Comparison of ENCODE assay signal across 16 cellular contexts in the genomic region with DNA sequence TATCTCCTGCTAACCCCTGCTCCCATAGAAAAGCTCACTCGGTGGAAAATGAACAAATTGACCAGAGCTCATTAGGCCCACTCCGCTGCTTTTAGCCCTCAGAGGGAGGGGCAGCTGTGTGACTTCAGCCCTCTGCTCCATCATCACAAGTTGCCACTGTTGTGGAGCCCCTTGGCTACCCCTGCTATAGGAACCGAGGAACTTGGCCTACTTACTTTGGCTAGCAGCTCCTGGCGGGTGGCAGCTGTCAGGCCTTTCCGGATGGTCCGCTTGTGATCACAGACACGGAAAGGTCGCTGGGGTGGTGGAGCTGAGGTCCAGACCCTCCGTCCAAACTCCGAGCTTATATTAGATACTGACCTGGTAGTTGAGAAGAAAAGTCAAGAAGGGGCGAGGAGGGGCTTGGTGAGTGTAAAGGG. TPM values are rescaled to one million over a fixed set of nuclear protein-coding genes. Genes with fewer than 3 reads are reported as not detected.
DNase-seq lines count a peak whose midpoint lies in the region; ATAC-seq and TF ChIP-seq lines count a peak whose summit lies in the region.
"Had no signal": no experiment of that assay in that cellular context is flagged by ENCODE, and none has a peak within 500 bp of the region (broad histone marks: within the 10 kb centered on the region; RNA-seq: fewer than 3 reads in every experiment).

No MANE protein-coding gene starts in this region.

- no peaks in the 10 kb centered on the region for H3K9me3 ChIP-seq in muscle layer of duodenum (ENCODE audit: control insufficient read depth in 1 of 2, low read length in 2 of 2)
- H3K9me3 ChIP-seq: HAP-1, SJCRH30, tibial nerve had no signal

- no peaks in the 10 kb centered on the region for H3K27me3 Mint-ChIP-seq in Calu3 (ENCODE audit: unreplicated experiment)
- H3K27me3 Mint-ChIP-seq in activated T-helper 1 cell treated with anti-CD3 and anti-CD28 coated beads, Interleukin-12 subunit alpha, Interleukin-12 subunit beta, Interleukin-2, Interleukin-4 antibody, amounts not matched to agents 30 ng/mL and 10 ng/mL and 1 ng/mL, durations not matched to agents 14 hours and 24 hours and 36 hours (ENCODE audit: insufficient read depth), result peaks cover 1% of the 10 kb centered on the region
- H3K27me3 Mint-ChIP-seq: B cell had no signal

- H3K36me3 Mint-ChIP-seq in Calu3 (ENCODE audit: insufficient read depth, unreplicated experiment), result peaks cover 38% of the 10 kb centered on the region
- peaks cover 65% of the 10 kb centered on the region for H3K36me3 Mint-ChIP-seq in activated T-helper 1 cell treated with anti-CD3 and anti-CD28 coated beads, Interleukin-12 subunit alpha, Interleukin-12 subunit beta, Interleukin-2, Interleukin-4 antibody, amounts not matched to agents 30 ng/mL and 10 ng/mL and 1 ng/mL, durations not matched to agents 14 hours and 24 hours and 36 hours (ENCODE audit: low read depth)

- intact Hi-C loops in Calu3 (cut with micrococcal nuclease; ENCODE audit: unreplicated experiment), result no loop called here
- intact Hi-C loops in activated T-helper 1 cell treated with anti-CD3 and anti-CD28 coated beads, Interleukin-12 subunit alpha, Interleukin-12 subunit beta, Interleukin-2, Interleukin-4 antibody, amounts not matched to agents 30 ng/mL and 10 ng/mL and 1 ng/mL, durations not matched to agents 14 hours and 24 hours and 36 hours (cut with micrococcal nuclease), result no loop called here

- H3K4me1 Mint-ChIP-seq in Calu3 (ENCODE audit: low read depth, unreplicated experiment), result peaks cover 21% of the 10 kb centered on the region
- peaks cover 44% of the 10 kb centered on the region for H3K4me1 Mint-ChIP-seq in activated T-helper 1 cell treated with anti-CD3 and anti-CD28 coated beads, Interleukin-12 subunit alpha, Interleukin-12 subunit beta, Interleukin-2, Interleukin-4 antibody, amounts not matched to agents 30 ng/mL and 10 ng/mL and 1 ng/mL, durations not matched to agents 14 hours and 24 hours and 36 hours (ENCODE audit: low read depth)

- peak overlapping the region in 1 of 2 donors; percentile 40 for H3K4me3 ChIP-seq in muscle layer of duodenum (ENCODE audit: low read depth in 1 of 2, low read length in 2 of 2)
- H3K4me3 ChIP-seq: dorsolateral prefrontal cortex, HAP-1, SJCRH30, tibial nerve had no signal

- H3K4me1 ChIP-seq in muscle layer of duodenum (ENCODE audit: control insufficient read depth in 1 of 2, insufficient read depth in 2 of 2, low read length in 2 of 2), result peaks cover 12 to 21% of the 10 kb centered on the region in 2 donors
- H3K4me1 ChIP-seq: HAP-1, SJCRH30 had no signal

- no peak for TF ChIP-seq CTCF in Calu3 (IDR thresholded peaks at IDR 0.05; ENCODE audit: unreplicated experiment)

- peaks cover 46 to 54% of the 10 kb centered on the region in 2 donors for H3K36me3 ChIP-seq in muscle layer of duodenum (ENCODE audit: control insufficient read depth in 1 of 2, insufficient read depth in 2 of 2, low read length in 2 of 2)

- ATAC-seq in HG03439 (IDR thresholded peaks at IDR 0.05; ENCODE audit: unreplicated experiment), result no peak

- H3K27me3 ChIP-seq in muscle layer of duodenum (ENCODE audit: low read depth, low read length), result no peaks in the 10 kb centered on the region
- H3K27me3 ChIP-seq: brain microvascular endothelial cell, dorsolateral prefrontal cortex, SJCRH30, tibial nerve had no signal

- H3K27ac ChIP-seq in muscle layer of duodenum (ENCODE audit: low read length), result peak overlapping the region; percentile 72
- H3K27ac ChIP-seq: brain microvascular endothelial cell, dorsolateral prefrontal cortex, SJCRH30 had no signal

- no peak for DNase-seq in Calu3
- no peak for DNase-seq in activated T-helper 1 cell treated with anti-CD3 and anti-CD28 coated beads, Interleukin-12 subunit alpha, Interleukin-12 subunit beta, Interleukin-2, Interleukin-4 antibody, amounts not matched to agents 30 ng/mL and 10 ng/mL and 1 ng/mL, durations not matched to agents 14 hours and 24 hours and 36 hours (ENCODE audit: low spot score)
- no peak for DNase-seq in iPS-NIHi11 (ENCODE audit: low spot score)
- DNase-seq in NOMO-1 treated with dmso at 0.1 percent for 144 hours (lab: John Stamatoyannopoulos, UW; ENCODE audit: unreplicated experiment), result no peak
- DNase-seq: brain microvascular endothelial cell, DMS79, dorsolateral prefrontal cortex, hypothalamus, NCI-H1092 treated with DMSO at 0.1 percent for 48 hours, SJCRH30 had no signal

- peak overlapping the region; percentile 35 for H3K4me3 Mint-ChIP-seq in Calu3 (ENCODE audit: low read depth, unreplicated experiment)
- no peak overlapping the region for H3K4me3 Mint-ChIP-seq in activated T-helper 1 cell treated with anti-CD3 and anti-CD28 coated beads, Interleukin-12 subunit alpha, Interleukin-12 subunit beta, Interleukin-2, Interleukin-4 antibody, amounts not matched to agents 30 ng/mL and 10 ng/mL and 1 ng/mL, durations not matched to agents 14 hours and 24 hours and 36 hours
- H3K4me3 Mint-ChIP-seq: B cell had no signal

- BruUV-seq in Calu3 (replicated peaks; lab: Mats Ljungman, UMichigan), result no TSS peak

- H3K9me3 Mint-ChIP-seq in Calu3 (ENCODE audit: low read depth, unreplicated experiment), result no peaks in the 10 kb centered on the region
- H3K9me3 Mint-ChIP-seq in activated T-helper 1 cell treated with anti-CD3 and anti-CD28 coated beads, Interleukin-12 subunit alpha, Interleukin-12 subunit beta, Interleukin-2, Interleukin-4 antibody, amounts not matched to agents 30 ng/mL and 10 ng/mL and 1 ng/mL, durations not matched to agents 14 hours and 24 hours and 36 hours, result no peaks in the 10 kb centered on the region

- peak overlapping the region; percentile 63 for H3K27ac Mint-ChIP-seq in Calu3 (ENCODE audit: unreplicated experiment)
- peak overlapping the region; percentile 64 for H3K27ac Mint-ChIP-seq in activated T-helper 1 cell treated with anti-CD3 and anti-CD28 coated beads, Interleukin-12 subunit alpha, Interleukin-12 subunit beta, Interleukin-2, Interleukin-4 antibody, amounts not matched to agents 30 ng/mL and 10 ng/mL and 1 ng/mL, durations not matched to agents 14 hours and 24 hours and 36 hours

- CTCF ChIA-PET in Calu3 (lab: Charles Lee), result interaction anchor here (1.1 to 2.2 kb wide), 4 partner anchors 8 to 124 kb away, joined by 4 to 18 read pairs (median 10); a partner anchor contains a TSS

RNA-seq across cellular contexts. Expression of a gene that starts 0.6 kb away (rescaled TPM):
- total RNA-seq in Calu3 (2022), result 0.17 TPM in 1 of 2 replicates, not detected in the other
- 18.1 and 18.7 TPM in 2 replicates for total RNA-seq in activated T-helper 1 cell treated with anti-CD3 and anti-CD28 coated beads, Interleukin-12 subunit alpha, Interleukin-12 subunit beta, Interleukin-2, Interleukin-4 antibody, amounts not matched to agents 30 ng/mL and 10 ng/mL and 1 ng/mL, durations not matched to agents 14 hours and 24 hours and 36 hours
- total RNA-seq: myocyte had no signal

RNA-seq across cellular contexts. Expression of a gene that starts 2.8 kb away (rescaled TPM):
- total RNA-seq in Calu3 (2022), result 19.3 and 25.8 TPM in 2 replicates
- total RNA-seq in activated T-helper 1 cell treated with anti-CD3 and anti-CD28 coated beads, Interleukin-12 subunit alpha, Interleukin-12 subunit beta, Interleukin-2, Interleukin-4 antibody, amounts not matched to agents 30 ng/mL and 10 ng/mL and 1 ng/mL, durations not matched to agents 14 hours and 24 hours and 36 hours, result 8.9 and 10.3 TPM in 2 replicates

RNA-seq across cellular contexts. Expression of a gene that starts 4.1 kb away (rescaled TPM):
- total RNA-seq in Calu3 (2022), result 13.4 and 18.7 TPM in 2 replicates
- 10.1 and 11.1 TPM in 2 replicates for total RNA-seq in activated T-helper 1 cell treated with anti-CD3 and anti-CD28 coated beads, Interleukin-12 subunit alpha, Interleukin-12 subunit beta, Interleukin-2, Interleukin-4 antibody, amounts not matched to agents 30 ng/mL and 10 ng/mL and 1 ng/mL, durations not matched to agents 14 hours and 24 hours and 36 hours

RNA-seq across cellular contexts. Expression of a gene that starts 7.5 kb away (rescaled TPM):
- 35.9 and 40.2 TPM in 2 replicates for total RNA-seq in Calu3 (2022)
- 49.3 and 52.6 TPM in 2 replicates for total RNA-seq in activated T-helper 1 cell treated with anti-CD3 and anti-CD28 coated beads, Interleukin-12 subunit alpha, Interleukin-12 subunit beta, Interleukin-2, Interleukin-4 antibody, amounts not matched to agents 30 ng/mL and 10 ng/mL and 1 ng/mL, durations not matched to agents 14 hours and 24 hours and 36 hours

RNA-seq across cellular contexts. Expression of a gene that starts 7.6 kb away (rescaled TPM):
- total RNA-seq in Calu3 (2022), result 18.6 and 19.7 TPM in 2 replicates
- 7.5 TPM in 2 replicates for total RNA-seq in activated T-helper 1 cell treated with anti-CD3 and anti-CD28 coated beads, Interleukin-12 subunit alpha, Interleukin-12 subunit beta, Interleukin-2, Interleukin-4 antibody, amounts not matched to agents 30 ng/mL and 10 ng/mL and 1 ng/mL, durations not matched to agents 14 hours and 24 hours and 36 hours

Comparison
In these comparisons a context has a peak if more than half of its experiments do, and no peak if none do; other contexts are left out.
1. RNA of a gene that starts 0.6 kb away (total RNA-seq): 18.1 to 18.7 TPM in activated T-helper 1 cell treated with anti-CD3 and anti-CD28 coated beads, Interleukin-12 subunit alpha, Interleukin-12 subunit beta, Interleukin-2, Interleukin-4 antibody, amounts not matched to agents 30 ng/mL and 10 ng/mL and 1 ng/mL, durations not matched to agents 14 hours and 24 hours and 36 hours; 0.17 TPM in Calu3; every median in the first group is over 10 times any median in the second.